Comparison of ENCODE assay signal across 21 cellular contexts in genomic region chr21:29030909-29031308, GRCh38.
"Had no signal": no experiment of that assay in that cellular context is flagged by ENCODE, and none has a peak within 500 bp of the region (broad histone marks: within the 10 kb centered on the region; RNA-seq: fewer than 3 reads in every experiment).

No MANE protein-coding gene starts in this region.

- FAIRE-seq: endometrium had no signal

- H3K27me3 ChIP-seq: body of pancreas, heart right ventricle, left lung, sigmoid colon, tibial artery had no signal

- H3K4me2 ChIP-seq: SK-N-SH, smooth muscle cell had no signal

- H3K9ac ChIP-seq: SK-N-SH had no signal

- H3K4me3 Mint-ChIP-seq: activated naive CD4-positive, alpha-beta T cell treated with anti-CD3 and anti-CD28 coated beads for 36 hours; dendritic cell treated with granulocyte-macrophage colony-stimulating factor and Interleukin-4, amounts not matched to agents 40 ng/mL and 50 ng/mL, for 4 days; naive thymus-derived CD4-positive, alpha-beta T cell had no signal

- H3K27me3 Mint-ChIP-seq: dendritic cell treated with granulocyte-macrophage colony-stimulating factor and Interleukin-4, amounts not matched to agents 40 ng/mL and 50 ng/mL, for 4 days; naive thymus-derived CD4-positive, alpha-beta T cell had no signal

- H3K27ac Mint-ChIP-seq: activated naive CD4-positive, alpha-beta T cell treated with anti-CD3 and anti-CD28 coated beads for 36 hours; activated T-helper 2 cell treated with anti-CD3 and anti-CD28 coated beads, Interferon-gamma antibody, Interleukin-2, Interleukin-4, amounts not matched to agents 10 μg/mL and 5 μg/mL and 100 μg/mL, durations not matched to agents 14 hours and 24 hours and 36 hours; dendritic cell treated with granulocyte-macrophage colony-stimulating factor and Interleukin-4, amounts not matched to agents 40 ng/mL and 50 ng/mL, for 4 days had no signal

- H3K9me3 Mint-ChIP-seq: activated naive CD4-positive, alpha-beta T cell treated with anti-CD3 and anti-CD28 coated beads for 36 hours; activated T-helper 2 cell treated with anti-CD3 and anti-CD28 coated beads, Interferon-gamma antibody, Interleukin-2, Interleukin-4, amounts not matched to agents 10 μg/mL and 5 μg/mL and 100 μg/mL, durations not matched to agents 14 hours and 24 hours and 36 hours; dendritic cell treated with granulocyte-macrophage colony-stimulating factor and Interleukin-4, amounts not matched to agents 40 ng/mL and 50 ng/mL, for 4 days had no signal

- H3K9me3 ChIP-seq: body of pancreas, heart right ventricle, left lung, sigmoid colon, SK-N-SH, tibial artery had no signal

- H3K4me3 ChIP-seq: body of pancreas, heart right ventricle, left lung, lung, sigmoid colon, smooth muscle cell, tibial artery had no signal

- ATAC-seq: body of pancreas; left lung; naive thymus-derived CD4-positive, alpha-beta T cell had no signal

- DNase-seq: activated naive CD4-positive, alpha-beta T cell treated with anti-CD3 and anti-CD28 coated beads for 36 hours; anterior cingulate cortex; body of pancreas; effector CD4-positive, alpha-beta T cell; erythroblast; foreskin fibroblast; heart right ventricle; left lung; naive thymus-derived CD4-positive, alpha-beta T cell; retina; sigmoid colon; SK-N-SH; stimulated activated CD4-positive, alpha-beta T cell treated with anti-CD3 and anti-CD28 coated beads, Interleukin-15, amount 100 ng/mL, for 24 hours; stimulated activated naive CD4-positive, alpha-beta T cell; substantia nigra; tibial artery had no signal

- H3K27ac ChIP-seq: body of pancreas, heart right ventricle, left lung, sigmoid colon, tibial artery had no signal
